Comparison of ENCODE assay signal across 9 cellular contexts in the genomic region with DNA sequence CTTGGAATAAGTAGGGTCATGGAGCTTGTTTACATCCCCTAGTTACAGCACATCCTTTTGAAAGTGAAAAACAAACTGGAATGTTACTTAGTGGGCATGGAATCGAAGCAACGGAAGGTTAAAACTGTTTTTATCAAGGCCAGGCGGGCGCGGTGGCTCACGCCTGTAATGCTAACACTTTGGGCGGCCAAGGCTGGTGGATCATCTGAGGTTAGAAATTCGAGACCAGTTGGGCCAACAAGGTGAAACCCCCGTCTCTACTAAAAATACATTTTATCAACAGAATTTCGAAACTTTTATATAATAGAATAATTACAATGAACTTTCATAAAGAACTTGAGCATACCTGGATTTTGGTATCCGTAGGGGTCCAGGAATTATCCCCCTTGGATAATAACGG. TPM values are rescaled to one million over a fixed set of nuclear protein-coding genes. Genes with fewer than 3 reads are reported as not detected.
DNase-seq lines count a peak whose midpoint lies in the region; ATAC-seq and TF ChIP-seq lines count a peak whose summit lies in the region.
"Had no signal": no experiment of that assay in that cellular context is flagged by ENCODE, and none has a peak within 500 bp of the region (broad histone marks: within the 10 kb centered on the region; RNA-seq: fewer than 3 reads in every experiment).

No MANE protein-coding gene starts in this region.

- H3K36me3 ChIP-seq in right lobe of liver = peaks cover 0 to 23% (median 6%) of the 10 kb centered on the region in 4 donors
- peaks cover 13% of the 10 kb centered on the region for H3K36me3 ChIP-seq in thymus (ENCODE audit: control insufficient read depth, insufficient read depth)

- peaks cover 17% of the 10 kb centered on the region for H3K36me3 Mint-ChIP-seq in activated T-cell treated with anti-CD3 and anti-CD28 coated beads, Interleukin-2, amount 50 U/mL, for 4 hours (ENCODE audit: insufficient read depth)

- H3K27ac ChIP-seq in right lobe of liver (peak overlapping the region; percentile 95 to 97 (median 96)), thymus (ENCODE audit: low read depth) (no peak overlapping the region)

- H3K27me3 ChIP-seq in right lobe of liver (no peaks in the 10 kb centered on the region), thymus (ENCODE audit: control insufficient read depth, insufficient read depth) (no peaks in the 10 kb centered on the region)

- no peaks in the 10 kb centered on the region for H3K9me3 Mint-ChIP-seq in activated T-cell treated with anti-CD3 and anti-CD28 coated beads, Interleukin-2, amount 50 U/mL, for 4 hours

- intact Hi-C loops in right lobe of liver (cut with DNase I) = loop anchor here in 1 of 2 donors (10.0 kb wide), 1 partner anchor 262 kb away; a partner anchor contains a TSS

- in situ Hi-C loops in astrocyte of the spinal cord (cut with HindIII; ENCODE audit: low sequenced_read_pairs) = no loop called here

- no peak for DNase-seq in activated T-cell treated with anti-CD3 and anti-CD28 coated beads, Interleukin-2, amount 50 U/mL, for 4 hours
- no peak for DNase-seq in activated T-cell treated with anti-CD3 and anti-CD28 coated beads, Interleukin-2, amount 50 U/mL, for 48 hours
- no peak for DNase-seq in astrocyte of the spinal cord (ENCODE audit: low read depth, low spot score)
- no peak for DNase-seq in right lobe of liver
- DNase-seq in OCI-M1 (lab: John Stamatoyannopoulos, UW) = no peak
- no peak for DNase-seq in epidermal melanocyte (ENCODE audit: insufficient read length, low spot score)
- no peak for DNase-seq in CD1c-positive myeloid dendritic cell (ENCODE audit: extremely low spot score)

- H3K4me3 ChIP-seq in astrocyte of the spinal cord (ENCODE audit: low read depth, low read length) = peak overlapping the region; percentile 86
- H3K4me3 ChIP-seq in right lobe of liver = peak overlapping the region; percentile 51 to 94 (median 93)
- peak overlapping the region; percentile 86 for H3K4me3 ChIP-seq in thymus (ENCODE audit: low read length)

- H3K4me1 Mint-ChIP-seq in activated T-cell treated with anti-CD3 and anti-CD28 coated beads, Interleukin-2, amount 50 U/mL, for 4 hours (ENCODE audit: low read depth) = peaks cover 32% of the 10 kb centered on the region

- 84% methylated on average over 12 of the region's 12 CpGs for WGBS in right lobe of liver (ENCODE audit: insufficient coverage, low coverage, low lambda C conversion rate, missing lambda C conversion rate)
- 97% methylated on average over 12 of the region's 12 CpGs for WGBS in thymus

- TF ChIP-seq POLR2A in right lobe of liver (IDR thresholded peaks at IDR 0.05) = no peak

- no peak for TF ChIP-seq CTCF in astrocyte of the spinal cord (IDR thresholded peaks at IDR 0.05; ENCODE audit: low read depth, low read length)
- no peak for TF ChIP-seq CTCF in right lobe of liver (IDR thresholded peaks at IDR 0.05)

- no peak for ATAC-seq in activated T-cell treated with anti-CD3 and anti-CD28 coated beads, Interleukin-2, amount 50 U/mL, for 4 hours
- ATAC-seq in right lobe of liver = no peak

- no peaks in the 10 kb centered on the region for H3K27me3 Mint-ChIP-seq in activated T-cell treated with anti-CD3 and anti-CD28 coated beads, Interleukin-2, amount 50 U/mL, for 4 hours (ENCODE audit: low read depth)

- H3K4me3 Mint-ChIP-seq in activated T-cell treated with anti-CD3 and anti-CD28 coated beads, Interleukin-2, amount 50 U/mL, for 4 hours = peak overlapping the region; percentile 89

- peaks cover 0 to 14% (median 5%) of the 10 kb centered on the region in 4 donors for H3K4me1 ChIP-seq in right lobe of liver
- H3K4me1 ChIP-seq in thymus (ENCODE audit: control insufficient read depth, insufficient read depth, low read length) = peaks cover 10% of the 10 kb centered on the region

- no peaks in the 10 kb centered on the region for H3K9me3 ChIP-seq in right lobe of liver
- H3K9me3 ChIP-seq in thymus (ENCODE audit: control insufficient read depth) = no peaks in the 10 kb centered on the region

RNA-seq across cellular contexts. Expression of a gene that starts 1.1 kb away (rescaled TPM):
- total RNA-seq in activated T-cell treated with anti-CD3 and anti-CD28 coated beads, Interleukin-2, amount 50 U/mL, for 4 hours = 10 to 100 TPM; 71.3 to 79.4 (median 71.4) TPM
- total RNA-seq in right lobe of liver = 10 to 100 TPM; 32.5 to 91.1 (median 41.7) TPM
- 46.9 TPM for polyA plus RNA-seq in thymus

RNA-seq across cellular contexts. Expression of a gene that starts 9.4 kb away (rescaled TPM):
- total RNA-seq in activated T-cell treated with anti-CD3 and anti-CD28 coated beads, Interleukin-2, amount 50 U/mL, for 4 hours = 100 to 1,000 TPM; 224 to 239 (median 224) TPM
- 10 to 100 TPM; 31.8 to 42.2 (median 36.5) TPM for total RNA-seq in right lobe of liver
- 114 TPM for polyA plus RNA-seq in thymus

RNA-seq across cellular contexts. Expression of a gene that starts 23.3 kb away (rescaled TPM):
- total RNA-seq in activated T-cell treated with anti-CD3 and anti-CD28 coated beads, Interleukin-2, amount 50 U/mL, for 4 hours = 100 to 1,000 TPM in 1 of 3 donors, 10 to 100 TPM in 2; 83.0 to 105 (median 97.2) TPM
- total RNA-seq in right lobe of liver = 10 to 100 TPM; 46.6 to 63.2 (median 55.8) TPM
- 20.7 TPM for polyA plus RNA-seq in thymus

RNA-seq across cellular contexts. Expression of a gene that starts 42.0 kb away (rescaled TPM):
- total RNA-seq in activated T-cell treated with anti-CD3 and anti-CD28 coated beads, Interleukin-2, amount 50 U/mL, for 4 hours = under 1 TPM in 1 of 3 donors, not detected in 2; 0.03 TPM
- total RNA-seq in right lobe of liver = 10 to 100 TPM; 17.0 to 49.8 (median 21.1) TPM
- polyA plus RNA-seq in thymus = 0.14 TPM
- total RNA-seq: activated CD8-positive, alpha-beta memory T cell treated with anti-CD3 and anti-CD28 coated beads for 36 hours had no signal

Comparison
In these comparisons a context has a peak if more than half of its experiments do, and no peak if none do; other contexts are left out.
1. RNA of a gene that starts 9.4 kb away (total RNA-seq): 224 to 239 TPM in activated T-cell treated with anti-CD3 and anti-CD28 coated beads, Interleukin-2, amount 50 U/mL, for 4 hours; 31.8 to 42.2 TPM in right lobe of liver; every median in the first group is over 4 times any median in the second.
2. Peak in every context shown above with its lines, with median percentiles within 50 percentile points of each other: H3K4me3 ChIP-seq.